In genomic region chr22:42946551-42947198, GRCh38 we compare ENCODE assay signal across 10 cellular contexts.
DNase-seq lines count a peak whose midpoint lies in the region; ATAC-seq and TF ChIP-seq lines count a peak whose summit lies in the region.
"Had no signal": no experiment of that assay in that cellular context is flagged by ENCODE, and none has a peak within 500 bp of the region (broad histone marks: within the 10 kb centered on the region; RNA-seq: fewer than 3 reads in every experiment).

No MANE protein-coding gene starts in this region.

- H3K27ac ChIP-seq in endodermal cell (ENCODE audit: low read depth, low read length) = peak overlapping the region; percentile 86
- H3K27ac ChIP-seq in trophoblast cell (ENCODE audit: low read depth, low read length) = peak overlapping the region; percentile 48
- peak overlapping the region in 1 of 2 donors; percentile 32 for H3K27ac ChIP-seq in uterus
- H3K27ac ChIP-seq in adrenal gland = peak overlapping the region in 2 of 5 donors; percentile 15 to 64

- POLR2A ChIA-PET in Caco-2 (lab: Charles Lee) = interaction anchor here (1.4 kb wide), 1 partner anchor 13 kb away, joined by 7 read pairs; no protein-coding TSS in a partner anchor

- H3K27me3 Mint-ChIP-seq in Caco-2 (ENCODE audit: insufficient read depth, unreplicated experiment) = no peaks in the 10 kb centered on the region
- no peaks in the 10 kb centered on the region for H3K27me3 Mint-ChIP-seq in endodermal cell (ENCODE audit: insufficient read depth)

- peaks cover 72% of the 10 kb centered on the region for H3K36me3 Mint-ChIP-seq in Caco-2 (ENCODE audit: insufficient read depth, unreplicated experiment)
- H3K36me3 Mint-ChIP-seq in endodermal cell (ENCODE audit: low read depth) = peaks cover 10% of the 10 kb centered on the region

- H2BK120ac ChIP-seq in trophoblast cell (ENCODE audit: insufficient read depth, low read length, poor library complexity) = peak overlapping the region; percentile 18

- H3K4me3 Mint-ChIP-seq in Caco-2 (ENCODE audit: unreplicated experiment) (no peak overlapping the region), endodermal cell (no peak overlapping the region)

- peaks cover 47% of the 10 kb centered on the region for H3K4me1 Mint-ChIP-seq in Caco-2 (ENCODE audit: low read depth, unreplicated experiment)
- peaks cover 42% of the 10 kb centered on the region for H3K4me1 Mint-ChIP-seq in endodermal cell

- H2BK5ac ChIP-seq in trophoblast cell (ENCODE audit: low read depth, low read length, poor library complexity) = no peak overlapping the region

- no peaks in the 10 kb centered on the region for H3K27me3 ChIP-seq in Caco-2 (replicated peaks; ENCODE audit: control insufficient read depth, insufficient read depth, low read length)
- H3K27me3 ChIP-seq in NT2/D1 (ENCODE audit: insufficient read depth, insufficient read length) = no peaks in the 10 kb centered on the region
- no peaks in the 10 kb centered on the region for H3K27me3 ChIP-seq in endodermal cell (ENCODE audit: control insufficient read depth, insufficient read depth, low read length, poor library complexity, severe bottlenecking)
- no peaks in the 10 kb centered on the region for H3K27me3 ChIP-seq in trophoblast cell (ENCODE audit: insufficient read depth, low read length)
- H3K27me3 ChIP-seq in uterus = no peaks in the 10 kb centered on the region
- no peaks in the 10 kb centered on the region for H3K27me3 ChIP-seq in adrenal gland

- TF ChIP-seq CTCF in Caco-2 (IDR thresholded peaks at IDR 0.05; ENCODE audit: insufficient read depth in 1 of 2, low read depth in 1 of 2, low read length in 1 of 2, severe bottlenecking in 1 of 2, unreplicated experiment in 1 of 2) (no peak), endodermal cell (conservative IDR thresholded peaks at IDR 0.05) (no peak), uterus (IDR thresholded peaks at IDR 0.05) (no peak), adrenal gland (IDR thresholded peaks at IDR 0.05) (no peak)

- H4K12ac ChIP-seq in trophoblast cell (ENCODE audit: low read depth, low read length) = no peak overlapping the region

- peak overlapping the region; percentile 31 for H3K18ac ChIP-seq in trophoblast cell (ENCODE audit: low read length)

- H3K9me3 ChIP-seq in Caco-2 = no peaks in the 10 kb centered on the region
- no peaks in the 10 kb centered on the region for H3K9me3 ChIP-seq in NT2/D1 (ENCODE audit: insufficient read depth, low read length)
- no peaks in the 10 kb centered on the region for H3K9me3 ChIP-seq in endodermal cell (ENCODE audit: control insufficient read depth, low read length)
- H3K9me3 ChIP-seq in trophoblast cell (ENCODE audit: insufficient read depth, low read depth, low read length) = no peaks in the 10 kb centered on the region
- no peaks in the 10 kb centered on the region for H3K9me3 ChIP-seq in uterus
- no peaks in the 10 kb centered on the region for H3K9me3 ChIP-seq in adrenal gland (replicated peaks in 1 of 3)

- H3K9ac ChIP-seq in NT2/D1 (ENCODE audit: insufficient read length, low read depth) (peak overlapping the region; percentile 8), endodermal cell (ENCODE audit: extremely low read depth, low read length, poor library complexity, severe bottlenecking) (no peak overlapping the region), trophoblast cell (ENCODE audit: low read length) (no peak overlapping the region)

- H3K4me2 ChIP-seq in trophoblast cell (ENCODE audit: low read length) = no peak overlapping the region

- H3K23ac ChIP-seq in trophoblast cell (ENCODE audit: low read length) = no peak overlapping the region

- DNase-seq in Caco-2 (no peak), NT2/D1 (ENCODE audit: low read depth, low spot score) (no peak), endodermal cell (no peak), trophoblast cell (no peak), uterus (no peak), dermis blood vessel endothelial cell (no peak), adrenal gland (no peak)
- DNase-seq: T-helper 1 cell had no signal

- peak overlapping the region; percentile 17 for H4K91ac ChIP-seq in trophoblast cell (ENCODE audit: low read depth, low read length)

- H2BK12ac ChIP-seq in trophoblast cell (ENCODE audit: low read length) = peak overlapping the region; percentile 35

- intact Hi-C loops in Caco-2 (cut with micrococcal nuclease; ENCODE audit: unreplicated experiment) = no loop called here
- intact Hi-C loops in uterus (cut with DNase I; ENCODE audit: low total_unique reads) = no loop called here
- intact Hi-C loops in adrenal gland (cut with DNase I) = no loop called here

- H3K4ac ChIP-seq in trophoblast cell (ENCODE audit: low read depth, low read length) = peak overlapping the region; percentile 67

- H2AFZ ChIP-seq in trophoblast cell (ENCODE audit: insufficient read depth, low read length, poor library complexity) = no peak overlapping the region

- TF ChIP-seq POLR2A in uterus (IDR thresholded peaks at IDR 0.05) = no peak
- no peak for TF ChIP-seq POLR2A in adrenal gland (IDR thresholded peaks at IDR 0.05)

- peak overlapping the region; percentile 6 for H2AK5ac ChIP-seq in trophoblast cell (ENCODE audit: low read length)

- H3K4me3 ChIP-seq in Caco-2 (ENCODE audit: low read depth, low read length) (no peak overlapping the region), NT2/D1 (ENCODE audit: insufficient read length, low read depth) (no peak overlapping the region), endodermal cell (ENCODE audit: low read length) (no peak overlapping the region), trophoblast cell (ENCODE audit: low read depth, low read length) (no peak overlapping the region), uterus (no peak overlapping the region), adrenal gland (no peak overlapping the region)
- H3K4me3 ChIP-seq: K562 had no signal

- H3K36me3 ChIP-seq in Caco-2 (ENCODE audit: control insufficient read depth, insufficient read depth, low read length) (no peaks in the 10 kb centered on the region), NT2/D1 (ENCODE audit: insufficient read depth, insufficient read length, low read length) (peaks cover 13% of the 10 kb centered on the region), endodermal cell (ENCODE audit: control insufficient read depth, insufficient read depth, low read length) (no peaks in the 10 kb centered on the region), trophoblast cell (ENCODE audit: control insufficient read depth in 1 of 2, insufficient read depth in 2 of 2, low read length in 2 of 2) (peaks cover 5 to 6% of the 10 kb centered on the region in 2 experiments), uterus (no peaks in the 10 kb centered on the region), adrenal gland (replicated peaks in 1 of 2) (no peaks in the 10 kb centered on the region)

- H3K79me2 ChIP-seq in trophoblast cell (ENCODE audit: control insufficient read depth, insufficient read depth, low read length, poor library complexity) = peaks cover 8% of the 10 kb centered on the region

- 94 to 95% methylated on average over 13 to 16 of the region's 16 CpGs for WGBS in endodermal cell (ENCODE audit: insufficient coverage in 1 of 2, insufficient read length in 1 of 2), 2 experiments
- no CpG with 5 or more reads among the region's 16 CpGs for WGBS in trophoblast cell (ENCODE audit: extremely low coverage, insufficient coverage, insufficient read length)
- 79 to 91% (median 83%) methylated on average over 16 of the region's 16 CpGs for WGBS in adrenal gland, 4 donors

- no peak overlapping the region for H4K8ac ChIP-seq in trophoblast cell (ENCODE audit: low read depth, low read length)

- H3K4me1 ChIP-seq in Caco-2 = peaks cover 47% of the 10 kb centered on the region
- H3K4me1 ChIP-seq in NT2/D1 (ENCODE audit: insufficient read depth, insufficient read length) = peaks cover 16% of the 10 kb centered on the region
- peaks cover 11% of the 10 kb centered on the region for H3K4me1 ChIP-seq in endodermal cell (ENCODE audit: control insufficient read depth, insufficient read depth, low read length)
- H3K4me1 ChIP-seq in trophoblast cell (ENCODE audit: control insufficient read depth in 1 of 2, insufficient read depth in 2 of 2, low read length in 2 of 2) = peaks cover 35 to 45% of the 10 kb centered on the region in 2 experiments
- H3K4me1 ChIP-seq in uterus = no peaks in the 10 kb centered on the region
- H3K4me1 ChIP-seq in adrenal gland (replicated peaks in 1 of 2) = peaks cover 17 to 66% of the 10 kb centered on the region in 2 donors

- CTCF ChIA-PET in Caco-2 (lab: Charles Lee) = interaction anchor here (1.5 kb wide), 1 partner anchor 13 kb away, joined by 3 read pairs; no protein-coding TSS in a partner anchor

- no peak for ATAC-seq in GM21360 (IDR thresholded peaks at IDR 0.05; ENCODE audit: unreplicated experiment)

- peaks cover 12% of the 10 kb centered on the region for H3K79me1 ChIP-seq in trophoblast cell (ENCODE audit: low read length)

- H3K27ac Mint-ChIP-seq in Caco-2 (ENCODE audit: unreplicated experiment) (peak overlapping the region; percentile 55), endodermal cell (peak overlapping the region; percentile 79)

- no peaks in the 10 kb centered on the region for H3K9me3 Mint-ChIP-seq in Caco-2 (ENCODE audit: unreplicated experiment)
- H3K9me3 Mint-ChIP-seq in endodermal cell = no peaks in the 10 kb centered on the region

- BruUV-seq in Caco-2 (replicated peaks; lab: Mats Ljungman, UMichigan) = no TSS peak

- H3K14ac ChIP-seq in trophoblast cell (ENCODE audit: low read length) = peak overlapping the region; percentile 13
